ENCODE assay signal across 1 cellular context in genomic region chrX:48958635-48959094, GRCh38.
A peak's percentile ranks its signal among the peaks of the same experiment; 100 is the strongest.
TF ChIP-seq lines count a peak whose summit lies in the region.

No MANE protein-coding gene starts in this region.

TF ChIP-seq in H1, 55 proteins besides CTCF, POLR2A, EP300 and RAD21:
- TF ChIP-seq YY1 (IDR thresholded peaks at IDR 0.05; ENCODE audit: low read depth, low read length) (no peak), SIN3A (conservative IDR thresholded peaks at IDR 0.05 in 1 of 2, IDR thresholded peaks at IDR 0.05 in 1 of 2; ENCODE audit: low read depth in 1 of 2, low read length in 2 of 2) (no peak), PHF8 (conservative IDR thresholded peaks at IDR 0.05; ENCODE audit: low read depth, low read length) (0 out of 2 replicates have a peak, but pooled peaks have one; percentile 11)
